ENCODE assay signal across 18 cellular contexts in genomic region chr11:79242616-79243015, GRCh38.
DNase-seq lines count a peak whose midpoint lies in the region; FAIRE-seq and TF ChIP-seq lines count a peak whose summit lies in the region.
"Had no signal": no experiment of that assay in that cellular context is flagged by ENCODE, and none has a peak within 500 bp of the region (broad histone marks: within the 10 kb centered on the region; RNA-seq: fewer than 3 reads in every experiment).

No MANE protein-coding gene starts in this region.

- 66 to 87% (median 85%) methylated on average over 3 of the region's 3 CpGs for WGBS in adrenal gland, 4 donors
- WGBS in esophagus squamous epithelium, 2 donors: 64 to 70% methylated on average over 3 of the region's 3 CpGs

- peak overlapping the region in 4 of 11 experiments; percentile 5 to 59 (median 12); a peak in 5 of 22 replicates for H3K27ac ChIP-seq in BLaER1 treated with 17β-estradiol and CSF1 and Interleukin-3, amounts not matched to agents 10 nM and 100 nM
- H3K27ac ChIP-seq in astrocyte (ENCODE audit: low read depth, low read length): peak overlapping the region; percentile 92
- H3K27ac ChIP-seq in adrenal gland: no peak overlapping the region
- H3K27ac ChIP-seq in esophagus squamous epithelium: peak overlapping the region in 1 of 4 donors; percentile 85
- H3K27ac ChIP-seq: GM23248 had no signal

- peak overlapping the region in 6 of 11 experiments; percentile 17 to 66 (median 60); a peak in 9 of 22 replicates for H3K4me2 ChIP-seq in BLaER1 treated with 17β-estradiol and CSF1 and Interleukin-3, amounts not matched to agents 10 nM and 100 nM
- peak overlapping the region; percentile 75 for H3K4me2 ChIP-seq in astrocyte (ENCODE audit: low read length)

- DNase-seq in astrocyte (ENCODE audit: low read depth) (no peak), fibroblast of the aortic adventitia (ENCODE audit: low read depth) (peak; percentile 66), smooth muscle cell of the brain vasculature (ENCODE audit: low read depth, low spot score) (peak; percentile 66), adrenal gland (no peak), KBM-7 (no peak), esophagus squamous epithelium (lab: John Stamatoyannopoulos, UW) (no peak)
- DNase-seq: ACHN; Calu3; CD4-positive, alpha-beta T cell; GM23248; MV-4-11; NCI-H1417; NCI-H187 treated with DMSO at 0.1 percent for 48 hours; NCI-H345; SHP77 had no signal

- H3K79me2 ChIP-seq in astrocyte (ENCODE audit: insufficient read depth, low read length): no peaks in the 10 kb centered on the region

- no peak overlapping the region for H3K27ac Mint-ChIP-seq in astrocyte (ENCODE audit: unreplicated experiment)
- H3K27ac Mint-ChIP-seq: CD4-positive, alpha-beta T cell had no signal

- no peaks in the 10 kb centered on the region for H4K20me1 ChIP-seq in BLaER1 treated with 17β-estradiol and CSF1 and Interleukin-3, amounts not matched to agents 10 nM and 100 nM
- no peaks in the 10 kb centered on the region for H4K20me1 ChIP-seq in astrocyte (ENCODE audit: insufficient read depth, low read length)

- peaks cover 1% of the 10 kb centered on the region for H3K27me3 Mint-ChIP-seq in astrocyte (ENCODE audit: low read depth, unreplicated experiment)

- peaks cover 11 to 73% (median 55%) of the 10 kb centered on the region in 10 experiments for H3K4me1 ChIP-seq in BLaER1 treated with 17β-estradiol and CSF1 and Interleukin-3, amounts not matched to agents 10 nM and 100 nM
- peaks cover 36% of the 10 kb centered on the region for H3K4me1 ChIP-seq in astrocyte (ENCODE audit: insufficient read depth, low read length)
- H3K4me1 ChIP-seq in adrenal gland (replicated peaks in 1 of 2): peaks cover 6 to 7% of the 10 kb centered on the region in 2 donors
- H3K4me1 ChIP-seq in esophagus squamous epithelium: peaks cover 17 to 49% (median 26%) of the 10 kb centered on the region in 3 donors

- H2AFZ ChIP-seq in astrocyte (ENCODE audit: low read depth, low read length): no peak overlapping the region
- H2AFZ ChIP-seq: GM23248 had no signal

- no peaks in the 10 kb centered on the region for H3K9me3 ChIP-seq in BLaER1 treated with 17β-estradiol and CSF1 and Interleukin-3, amounts not matched to agents 10 nM and 100 nM (replicated peaks in 1 of 11)
- H3K9me3 ChIP-seq in astrocyte (ENCODE audit: insufficient read depth, low read depth, low read length) (no peaks in the 10 kb centered on the region), adrenal gland (replicated peaks in 1 of 3) (no peaks in the 10 kb centered on the region), esophagus squamous epithelium (no peaks in the 10 kb centered on the region)

- TF ChIP-seq POLR2A in adrenal gland (IDR thresholded peaks at IDR 0.05) (no peak), esophagus squamous epithelium (IDR thresholded peaks at IDR 0.05) (no peak)

- in situ Hi-C loops in KBM-7 (cut with MboI; ENCODE audit: low pct_unique_long_range_greater_than_20kb, low sequenced_read_pairs): no loop called here

- peaks cover 20% of the 10 kb centered on the region for H3K4me1 Mint-ChIP-seq in astrocyte (ENCODE audit: low read depth, unreplicated experiment)

- intact Hi-C loops in adrenal gland (cut with DNase I): no loop called here
- intact Hi-C loops in esophagus squamous epithelium (cut with DNase I): no loop called here

- H3K36me3 ChIP-seq in BLaER1 treated with 17β-estradiol and CSF1 and Interleukin-3, amounts not matched to agents 10 nM and 100 nM: no peaks in the 10 kb centered on the region
- H3K36me3 ChIP-seq in astrocyte (ENCODE audit: insufficient read depth, low read length) (no peaks in the 10 kb centered on the region), adrenal gland (replicated peaks in 1 of 2) (no peaks in the 10 kb centered on the region), esophagus squamous epithelium (no peaks in the 10 kb centered on the region)

- TF ChIP-seq CTCF in astrocyte (IDR thresholded peaks at IDR 0.05; ENCODE audit: insufficient read depth, low read depth, low read length) (no peak), fibroblast of the aortic adventitia (IDR thresholded peaks at IDR 0.05; ENCODE audit: insufficient read depth, low read length) (no peak), adrenal gland (IDR thresholded peaks at IDR 0.05) (no peak), esophagus squamous epithelium (IDR thresholded peaks at IDR 0.05) (no peak)

- H3K4me3 Mint-ChIP-seq in astrocyte (ENCODE audit: unreplicated experiment): no peak overlapping the region
- H3K4me3 Mint-ChIP-seq: CD4-positive, alpha-beta T cell had no signal

- no peaks in the 10 kb centered on the region for H3K9me3 Mint-ChIP-seq in astrocyte (ENCODE audit: unreplicated experiment)
- H3K9me3 Mint-ChIP-seq: CD4-positive, alpha-beta T cell had no signal

- no peak overlapping the region for H3K9ac ChIP-seq in BLaER1 treated with 17β-estradiol and CSF1 and Interleukin-3, amounts not matched to agents 10 nM and 100 nM
- H3K9ac ChIP-seq in astrocyte (ENCODE audit: low read length): peak overlapping the region; percentile 75
- H3K9ac ChIP-seq: GM23248 had no signal

- H3K36me3 Mint-ChIP-seq in astrocyte (ENCODE audit: low read depth, unreplicated experiment): no peaks in the 10 kb centered on the region

- FAIRE-seq in astrocyte (lab: Jason Lieb, UNC): no peak
- FAIRE-seq: K562, RCC 7860 had no signal

- H3K27me3 ChIP-seq in BLaER1 treated with 17β-estradiol and CSF1 and Interleukin-3, amounts not matched to agents 10 nM and 100 nM: no peaks in the 10 kb centered on the region
- H3K27me3 ChIP-seq in astrocyte (ENCODE audit: insufficient read depth, low read length) (no peaks in the 10 kb centered on the region), adrenal gland (no peaks in the 10 kb centered on the region), esophagus squamous epithelium (no peaks in the 10 kb centered on the region)

- H3K4me3 ChIP-seq in BLaER1 treated with 17β-estradiol and CSF1 and Interleukin-3, amounts not matched to agents 10 nM and 100 nM: no peak overlapping the region
- H3K4me3 ChIP-seq in astrocyte (ENCODE audit: insufficient read depth, low read depth, low read length) (no peak overlapping the region), fibroblast of the aortic adventitia (ENCODE audit: low read depth, low read length) (no peak overlapping the region), adrenal gland (no peak overlapping the region), esophagus squamous epithelium (no peak overlapping the region)
- H3K4me3 ChIP-seq: GM23248, K562 had no signal

Comparison
In these comparisons a context has a peak if more than half of its experiments do, and no peak if none do; other contexts are left out.
1. DNase-seq: peak in fibroblast of the aortic adventitia (single experiment) and smooth muscle cell of the brain vasculature (single experiment); none in astrocyte (single experiment), adrenal gland (0 of 7), KBM-7 (single experiment) and esophagus squamous epithelium (single experiment).